ENCODE assay signal across 16 cellular contexts in the genomic region with DNA sequence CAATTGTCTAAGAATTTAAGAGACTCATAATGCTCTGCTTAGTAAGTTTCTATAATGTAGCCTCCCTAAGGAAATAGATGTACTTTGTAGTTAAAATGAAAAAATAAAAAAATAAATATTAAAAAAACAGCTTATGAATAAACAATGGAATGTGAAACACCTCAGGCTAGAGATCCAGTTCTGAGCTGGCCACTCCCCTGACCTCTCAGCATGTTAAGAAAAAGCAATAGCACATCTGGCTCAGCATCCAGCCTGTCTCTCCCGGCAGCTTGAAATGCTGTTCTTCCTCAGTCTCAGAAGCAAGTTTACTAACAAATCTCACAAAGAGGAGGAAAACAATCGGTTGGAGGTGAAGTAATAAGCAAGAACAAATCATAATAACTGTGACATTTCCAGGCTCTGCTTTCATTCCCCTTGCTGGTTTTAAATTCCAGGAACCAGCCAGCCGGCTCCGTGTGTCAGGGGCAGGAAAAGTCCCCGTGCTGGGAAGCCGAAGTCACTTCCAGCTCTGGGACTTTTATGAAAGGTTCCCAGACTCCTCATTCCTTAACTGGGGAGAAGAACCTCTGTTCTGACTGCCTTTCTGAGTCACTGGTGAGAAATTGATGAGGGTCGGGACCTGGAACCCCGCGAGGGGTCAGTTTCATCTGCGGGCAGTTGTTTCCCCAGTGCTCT.
DNase-seq lines count a peak whose midpoint lies in the region; ATAC-seq, FAIRE-seq and TF ChIP-seq lines count a peak whose summit lies in the region.
"Had no signal": no experiment of that assay in that cellular context is flagged by ENCODE, and none has a peak within 500 bp of the region (broad histone marks: within the 10 kb centered on the region; RNA-seq: fewer than 3 reads in every experiment).

No MANE protein-coding gene starts in this region.

- no peak overlapping the region for H3K9ac ChIP-seq in keratinocyte (ENCODE audit: control insufficient read depth, extremely low read depth, insufficient read depth, low read length)

- no peaks in the 10 kb centered on the region for H3K4me1 ChIP-seq in keratinocyte (ENCODE audit: control insufficient read depth, extremely low read depth, insufficient read depth, low read length)
- H3K4me1 ChIP-seq in transverse colon: peaks cover 0 to 7% (median 4%) of the 10 kb centered on the region in 4 donors
- H3K4me1 ChIP-seq: psoas muscle had no signal

- H2AFZ ChIP-seq in keratinocyte (ENCODE audit: control insufficient read depth, low read length): no peak overlapping the region

- H3K27me3 ChIP-seq in keratinocyte (ENCODE audit: control insufficient read depth, extremely low read depth, insufficient read depth, low read length) (no peaks in the 10 kb centered on the region), transverse colon (no peaks in the 10 kb centered on the region)

- peak; percentile 18 for DNase-seq in SIG-M5 treated with dmso at 0.1 percent for 504 hours (lab: John Stamatoyannopoulos, UW; ENCODE audit: unreplicated experiment)
- DNase-seq in SIG-M5 (lab: John Stamatoyannopoulos, UW): no peak
- peak; percentile 29 for DNase-seq in astrocyte of the spinal cord (ENCODE audit: low read depth, low spot score)
- no peak for DNase-seq in keratinocyte (ENCODE audit: low read depth, low spot score)
- no peak for DNase-seq in transverse colon
- DNase-seq in T1000 (lab: John Stamatoyannopoulos, UW): no peak
- no peak for DNase-seq in GM10266 (ENCODE audit: extremely low spot score)
- DNase-seq in effector memory CD8-positive, alpha-beta T cell: no peak
- DNase-seq: cerebellar nuclear complex, left colon, NCI-H2029, psoas muscle, substantia nigra had no signal

- H3K4me2 ChIP-seq in keratinocyte (ENCODE audit: control insufficient read depth, extremely low read depth, insufficient read depth, low read depth, low read length): no peak overlapping the region

- H4K20me1 ChIP-seq in keratinocyte (ENCODE audit: control insufficient read depth, extremely low read depth, insufficient read depth, low read length): no peaks in the 10 kb centered on the region

- H3K36me3 ChIP-seq in keratinocyte (ENCODE audit: control insufficient read depth in 2 of 2, extremely low read depth in 1 of 2, insufficient read depth in 2 of 2, low read length in 2 of 2): no peaks in the 10 kb centered on the region
- H3K36me3 ChIP-seq in transverse colon: no peaks in the 10 kb centered on the region

- H3K79me2 ChIP-seq in keratinocyte (ENCODE audit: control insufficient read depth, insufficient read depth, low read length): no peaks in the 10 kb centered on the region

- in situ Hi-C loops in astrocyte of the spinal cord (cut with HindIII; ENCODE audit: low sequenced_read_pairs): no loop called here
- in situ Hi-C loops in transverse colon (cut with MboI; ENCODE audit: low pct_ligation_motif_present in 1 of 4, low pct_unique_long_range_greater_than_20kb in 1 of 4, low sequenced_read_pairs in 3 of 4): no loop called here

- intact Hi-C loops in transverse colon (cut with DNase I; ENCODE audit: low total_unique reads): no loop called here

- H3K27me3 Mint-ChIP-seq in effector memory CD8-positive, alpha-beta T cell: peaks cover 60 to 62% of the 10 kb centered on the region in 2 donors

- H3K9me3 ChIP-seq in keratinocyte (ENCODE audit: control insufficient read depth, low read depth, low read length): no peaks in the 10 kb centered on the region
- H3K9me3 ChIP-seq in transverse colon: no peaks in the 10 kb centered on the region
- H3K9me3 ChIP-seq: psoas muscle had no signal

- FAIRE-seq in keratinocyte (lab: Jason Lieb, UNC): peak; percentile 9
- FAIRE-seq: A204.1, G401.6 had no signal

- dilution Hi-C loops in keratinocyte (cut with MboI; ENCODE audit: extremely low pct_ligation_motif_present, low sequenced_read_pairs): no loop called here

- peak; percentile 63 for TF ChIP-seq EP300 in transverse colon (IDR thresholded peaks at IDR 0.05; ENCODE audit: low read depth)

- WGBS in transverse colon (ENCODE audit: low coverage in 1 of 2), 2 donors: 33 to 58% methylated on average over 2 to 10 of the region's 10 CpGs

- H3K27ac ChIP-seq in keratinocyte (ENCODE audit: control insufficient read depth, insufficient read depth, low read length) (no peak overlapping the region), transverse colon (no peak overlapping the region)
- H3K27ac ChIP-seq: psoas muscle had no signal

- no peaks in the 10 kb centered on the region for H3K9me1 ChIP-seq in keratinocyte (ENCODE audit: control insufficient read depth, extremely low read depth, insufficient read depth, low read length)

- TF ChIP-seq CTCF in astrocyte of the spinal cord (IDR thresholded peaks at IDR 0.05; ENCODE audit: low read depth, low read length) (no peak), keratinocyte (optimal IDR thresholded peaks at IDR 0.05 in 1 of 3, IDR thresholded peaks at IDR 0.05 in 1 of 3, conservative IDR thresholded peaks at IDR 0.05 in 1 of 3; ENCODE audit: extremely low read depth in 1 of 3, insufficient read depth in 2 of 3, low read length in 3 of 3) (no peak), transverse colon (IDR thresholded peaks at IDR 0.05) (no peak), GM10266 (IDR thresholded peaks at IDR 0.05; ENCODE audit: control insufficient read depth, insufficient read depth, low read depth, missing control alignments) (no peak)

- H3K4me3 Mint-ChIP-seq in effector memory CD8-positive, alpha-beta T cell: no peak overlapping the region
- H3K4me3 Mint-ChIP-seq: activated naive CD4-positive, alpha-beta T cell treated with anti-CD3 and anti-CD28 coated beads, Interleukin-2, amount 50 U/mL, for 24 hours had no signal

- H3K4me3 ChIP-seq in astrocyte of the spinal cord (ENCODE audit: low read depth, low read length) (no peak overlapping the region), keratinocyte (ENCODE audit: control insufficient read depth in 2 of 3, extremely low read depth in 1 of 3, insufficient read depth in 2 of 3, low read depth in 1 of 3, low read length in 3 of 3) (no peak overlapping the region), transverse colon (no peak overlapping the region)
- H3K4me3 ChIP-seq: psoas muscle had no signal

- no peaks in the 10 kb centered on the region for H3K4me1 Mint-ChIP-seq in effector memory CD8-positive, alpha-beta T cell (ENCODE audit: low read depth in 2 of 2)
- H3K4me1 Mint-ChIP-seq: activated naive CD4-positive, alpha-beta T cell treated with anti-CD3 and anti-CD28 coated beads, Interleukin-2, amount 50 U/mL, for 24 hours had no signal

- H3K36me3 Mint-ChIP-seq in effector memory CD8-positive, alpha-beta T cell (ENCODE audit: insufficient read depth): no peaks in the 10 kb centered on the region
- H3K36me3 Mint-ChIP-seq: activated naive CD4-positive, alpha-beta T cell treated with anti-CD3 and anti-CD28 coated beads, Interleukin-2, amount 50 U/mL, for 24 hours had no signal

- H3K9me3 Mint-ChIP-seq in effector memory CD8-positive, alpha-beta T cell: no peaks in the 10 kb centered on the region
- H3K9me3 Mint-ChIP-seq: activated naive CD4-positive, alpha-beta T cell treated with anti-CD3 and anti-CD28 coated beads, Interleukin-2, amount 50 U/mL, for 24 hours had no signal

- no peak for ATAC-seq in effector memory CD8-positive, alpha-beta T cell (replicated peaks)
- ATAC-seq: left colon, psoas muscle had no signal

- no peak overlapping the region for H3K27ac Mint-ChIP-seq in effector memory CD8-positive, alpha-beta T cell
- H3K27ac Mint-ChIP-seq: activated naive CD4-positive, alpha-beta T cell treated with anti-CD3 and anti-CD28 coated beads, Interleukin-2, amount 50 U/mL, for 24 hours had no signal

- TF ChIP-seq POLR2A in transverse colon (IDR thresholded peaks at IDR 0.05): no peak

Comparison
In these comparisons a context has a peak if more than half of its experiments do, and no peak if none do; other contexts are left out.
1. DNase-seq: peak in SIG-M5 treated with dmso at 0.1 percent for 504 hours (single experiment) and astrocyte of the spinal cord (single experiment); none in SIG-M5 (single experiment), keratinocyte (single experiment), transverse colon (single experiment), T1000 (single experiment), GM10266 (single experiment) and effector memory CD8-positive, alpha-beta T cell (0 of 3).